In the genomic region with DNA sequence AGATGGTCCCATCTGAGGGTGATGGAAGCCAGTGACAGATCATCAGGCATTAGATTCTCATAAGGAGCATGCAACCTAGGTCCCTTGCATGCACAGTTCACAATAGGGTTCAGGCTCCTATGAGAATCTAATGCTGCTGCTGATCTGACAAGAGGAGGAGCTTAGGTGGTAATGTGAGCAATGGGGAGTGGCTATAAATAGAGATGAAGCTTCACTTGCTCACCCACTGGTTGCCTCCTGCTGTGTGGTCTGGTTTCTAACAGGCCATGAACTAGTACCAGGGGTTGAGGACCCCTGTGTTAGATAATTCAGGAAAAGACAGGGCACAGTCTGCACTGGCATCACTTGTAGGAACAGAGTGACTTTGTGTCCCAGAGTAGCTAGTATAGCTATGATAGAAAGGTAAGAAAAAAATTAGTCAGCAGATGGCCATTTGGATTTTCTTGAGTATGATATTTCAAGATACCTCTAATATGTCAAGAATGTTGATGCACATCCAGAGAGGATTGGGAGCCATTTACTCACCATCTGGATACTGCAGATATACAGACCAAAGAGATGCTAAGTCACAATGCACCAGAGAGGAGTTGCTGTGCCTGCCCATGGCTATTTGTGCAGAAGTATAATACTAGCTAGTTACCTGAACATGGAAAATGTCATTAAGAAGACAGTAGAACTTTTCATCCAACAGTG, we compare ENCODE assay signal across 1 cellular context.
TF ChIP-seq lines count a peak whose summit lies in the region.

No MANE protein-coding gene starts in this region.

TF ChIP-seq in WTC11, 78 proteins besides CTCF, POLR2A, EP300 and RAD21 (continued from another document):
- TF ChIP-seq, protein P1, sequence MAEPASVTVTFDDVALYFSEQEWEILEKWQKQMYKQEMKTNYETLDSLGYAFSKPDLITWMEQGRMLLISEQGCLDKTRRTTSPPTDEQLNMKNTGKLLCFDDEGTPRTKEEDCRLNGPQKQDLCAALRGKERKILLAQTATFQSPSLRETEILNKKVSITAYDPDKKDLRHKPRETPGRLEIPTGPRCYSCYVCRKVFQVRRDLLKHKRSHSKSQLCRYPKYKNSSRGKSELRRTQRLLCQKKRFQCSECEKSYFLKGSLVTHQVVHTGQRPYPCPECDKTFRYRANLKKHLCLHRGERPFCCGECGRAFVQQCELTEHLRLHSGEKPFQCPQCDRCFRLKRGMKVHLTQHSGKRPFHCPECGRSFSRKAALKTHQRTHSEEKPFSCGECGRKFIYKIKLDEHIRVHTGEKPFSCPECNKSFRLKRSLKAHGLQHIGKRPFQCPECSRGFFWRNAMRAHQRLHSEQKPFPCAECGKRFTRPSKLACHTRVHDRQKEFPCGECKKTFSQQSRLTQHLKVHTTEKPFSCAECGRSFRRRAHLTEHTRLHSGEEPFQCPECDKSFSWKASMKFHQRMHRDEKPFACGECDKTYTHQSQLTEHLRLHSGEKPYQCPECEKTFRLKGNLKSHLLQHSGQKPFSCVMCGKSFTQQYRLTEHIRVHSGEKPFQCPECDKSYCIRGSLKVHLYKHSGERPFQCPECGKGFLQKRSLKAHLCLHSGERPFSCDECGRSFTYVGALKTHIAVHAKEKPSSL (CRISPR knock-in tag; conservative IDR thresholded peaks at IDR 0.05), result no peak
- TF ChIP-seq, protein P2, sequence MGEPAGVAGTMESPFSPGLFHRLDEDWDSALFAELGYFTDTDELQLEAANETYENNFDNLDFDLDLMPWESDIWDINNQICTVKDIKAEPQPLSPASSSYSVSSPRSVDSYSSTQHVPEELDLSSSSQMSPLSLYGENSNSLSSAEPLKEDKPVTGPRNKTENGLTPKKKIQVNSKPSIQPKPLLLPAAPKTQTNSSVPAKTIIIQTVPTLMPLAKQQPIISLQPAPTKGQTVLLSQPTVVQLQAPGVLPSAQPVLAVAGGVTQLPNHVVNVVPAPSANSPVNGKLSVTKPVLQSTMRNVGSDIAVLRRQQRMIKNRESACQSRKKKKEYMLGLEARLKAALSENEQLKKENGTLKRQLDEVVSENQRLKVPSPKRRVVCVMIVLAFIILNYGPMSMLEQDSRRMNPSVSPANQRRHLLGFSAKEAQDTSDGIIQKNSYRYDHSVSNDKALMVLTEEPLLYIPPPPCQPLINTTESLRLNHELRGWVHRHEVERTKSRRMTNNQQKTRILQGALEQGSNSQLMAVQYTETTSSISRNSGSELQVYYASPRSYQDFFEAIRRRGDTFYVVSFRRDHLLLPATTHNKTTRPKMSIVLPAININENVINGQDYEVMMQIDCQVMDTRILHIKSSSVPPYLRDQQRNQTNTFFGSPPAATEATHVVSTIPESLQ (CRISPR knock-in tag; IDR thresholded peaks at IDR 0.05), result no peak
- TF ChIP-seq NR2C2 (CRISPR knock-in tag; IDR thresholded peaks at IDR 0.05) (no peak), JAZF1 (CRISPR knock-in tag; IDR thresholded peaks at IDR 0.05) (no peak), ZNF232 (CRISPR knock-in tag; IDR thresholded peaks at IDR 0.05) (no peak), JUN (CRISPR knock-in tag; IDR thresholded peaks at IDR 0.05) (no peak), RORB (CRISPR knock-in tag; IDR thresholded peaks at IDR 0.05) (no peak), ZNF121 (CRISPR knock-in tag; IDR thresholded peaks at IDR 0.05) (no peak), GABPB1 (CRISPR knock-in tag; IDR thresholded peaks at IDR 0.05) (no peak), RELA (CRISPR knock-in tag; IDR thresholded peaks at IDR 0.05; ENCODE audit: borderline replicate concordance) (no peak), FOXJ3 (CRISPR knock-in tag; IDR thresholded peaks at IDR 0.05; ENCODE audit: borderline replicate concordance) (no peak)
- TF ChIP-seq, protein P3, sequence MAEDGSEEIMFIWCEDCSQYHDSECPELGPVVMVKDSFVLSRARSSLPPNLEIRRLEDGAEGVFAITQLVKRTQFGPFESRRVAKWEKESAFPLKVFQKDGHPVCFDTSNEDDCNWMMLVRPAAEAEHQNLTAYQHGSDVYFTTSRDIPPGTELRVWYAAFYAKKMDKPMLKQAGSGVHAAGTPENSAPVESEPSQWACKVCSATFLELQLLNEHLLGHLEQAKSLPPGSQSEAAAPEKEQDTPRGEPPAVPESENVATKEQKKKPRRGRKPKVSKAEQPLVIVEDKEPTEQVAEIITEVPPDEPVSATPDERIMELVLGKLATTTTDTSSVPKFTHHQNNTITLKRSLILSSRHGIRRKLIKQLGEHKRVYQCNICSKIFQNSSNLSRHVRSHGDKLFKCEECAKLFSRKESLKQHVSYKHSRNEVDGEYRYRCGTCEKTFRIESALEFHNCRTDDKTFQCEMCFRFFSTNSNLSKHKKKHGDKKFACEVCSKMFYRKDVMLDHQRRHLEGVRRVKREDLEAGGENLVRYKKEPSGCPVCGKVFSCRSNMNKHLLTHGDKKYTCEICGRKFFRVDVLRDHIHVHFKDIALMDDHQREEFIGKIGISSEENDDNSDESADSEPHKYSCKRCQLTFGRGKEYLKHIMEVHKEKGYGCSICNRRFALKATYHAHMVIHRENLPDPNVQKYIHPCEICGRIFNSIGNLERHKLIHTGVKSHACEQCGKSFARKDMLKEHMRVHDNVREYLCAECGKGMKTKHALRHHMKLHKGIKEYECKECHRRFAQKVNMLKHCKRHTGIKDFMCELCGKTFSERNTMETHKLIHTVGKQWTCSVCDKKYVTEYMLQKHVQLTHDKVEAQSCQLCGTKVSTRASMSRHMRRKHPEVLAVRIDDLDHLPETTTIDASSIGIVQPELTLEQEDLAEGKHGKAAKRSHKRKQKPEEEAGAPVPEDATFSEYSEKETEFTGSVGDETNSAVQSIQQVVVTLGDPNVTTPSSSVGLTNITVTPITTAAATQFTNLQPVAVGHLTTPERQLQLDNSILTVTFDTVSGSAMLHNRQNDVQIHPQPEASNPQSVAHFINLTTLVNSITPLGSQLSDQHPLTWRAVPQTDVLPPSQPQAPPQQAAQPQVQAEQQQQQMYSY (CRISPR knock-in tag; IDR thresholded peaks at IDR 0.05), result no peak
